ENCODE assay signal across 33 cellular contexts in genomic region chr1:62513013-62513412, GRCh38.
"Had no signal": no experiment of that assay in that cellular context is flagged by ENCODE, and none has a peak within 500 bp of the region (broad histone marks: within the 10 kb centered on the region; RNA-seq: fewer than 3 reads in every experiment).

No MANE protein-coding gene starts in this region.

- H3K36me3 ChIP-seq: adrenal gland, cardiac muscle cell had no signal

- H3K4me3 ChIP-seq: adrenal gland, ascending aorta, body of pancreas, breast epithelium, cardiac muscle cell had no signal

- H3K4me1 ChIP-seq: adrenal gland, ascending aorta, body of pancreas, breast epithelium had no signal

- DNase-seq: activated effector memory CD4-positive, alpha-beta T cell treated with anti-CD3 and anti-CD28 coated beads, Interleukin-2, amount 50 U/mL, for 16 hours; activated effector memory CD4-positive, alpha-beta T cell treated with Interleukin-2 at 50 U/mL for 16 hours; activated gamma-delta T cell; activated gamma-delta T cell treated with Interleukin-2 at 50 U/mL for 16 hours; activated naive CD4-positive, alpha-beta T cell; activated naive CD4-positive, alpha-beta T cell treated with anti-CD3 and anti-CD28 coated beads for 36 hours; activated naive CD4-positive, alpha-beta T cell treated with anti-CD3 and anti-CD28 coated beads, Interleukin-2, amount 10 ng/mL, durations not matched to agents 7 days and 5 days; activated naive CD4-positive, alpha-beta T cell treated with anti-CD3 and anti-CD28 coated beads, Interleukin-2, amount 50 U/mL, for 16 hours; activated naive CD4-positive, alpha-beta T cell treated with Interleukin-2 at 50 U/mL for 16 hours; activated naive CD8-positive, alpha-beta T cell treated with anti-CD3 and anti-CD28 coated beads for 36 hours; activated naive CD8-positive, alpha-beta T cell treated with anti-CD3 and anti-CD28 coated beads, Interleukin-2, amount 10 ng/mL, durations not matched to agents 7 days and 5 days; activated naive CD8-positive, alpha-beta T cell treated with anti-CD3 and anti-CD28 coated beads, Interleukin-2, amount 50 U/mL, for 24 hours; activated T-cell treated with anti-CD3 and anti-CD28 coated beads, Interleukin-2, amount 50 U/mL, for 1 hour; activated T-cell treated with anti-CD3 and anti-CD28 coated beads, Interleukin-2, amount 50 U/mL, for 24 hours; activated T-cell treated with anti-CD3 and anti-CD28 coated beads, Interleukin-2, amount 50 U/mL, for 4 hours; activated T-cell treated with anti-CD3 and anti-CD28 coated beads, Interleukin-2, amount 50 U/mL, for 48 hours; activated T-cell treated with anti-CD3 and anti-CD28 coated beads, Interleukin-2, amount 50 U/mL, for 72 hours; adrenal gland; amniotic stem cell; amygdala; anterior cingulate cortex; aorta; body of pancreas; caudate nucleus; central memory CD4-positive, alpha-beta T cell; cerebellar nuclear complex had no signal

- FAIRE-seq: astrocyte, bronchial epithelial cell had no signal

- H3K9me3 ChIP-seq: adrenal gland, ascending aorta, body of pancreas, breast epithelium had no signal

- H3K27ac ChIP-seq: adrenal gland, ascending aorta, body of pancreas, breast epithelium, cardiac muscle cell had no signal

- H3K27me3 ChIP-seq: adrenal gland, ascending aorta, body of pancreas, breast epithelium, cardiac muscle cell had no signal

- ATAC-seq: activated naive CD4-positive, alpha-beta T cell treated with anti-CD3 and anti-CD28 coated beads, Interleukin-2, amount 50 U/mL, for 72 hours; activated naive CD8-positive, alpha-beta T cell treated with anti-CD3 and anti-CD28 coated beads, Interleukin-2, amount 50 U/mL, for 24 hours; activated T-cell treated with anti-CD3 and anti-CD28 coated beads, Interleukin-2, amount 50 U/mL, for 4 hours; activated T-cell treated with anti-CD3 and anti-CD28 coated beads, Interleukin-2, amount 50 U/mL, for 72 hours; activated T-helper 17 cell treated with anti-CD3 and anti-CD28 coated beads, Interleukin-2, amount 50 U/mL, for 72 hours; body of pancreas had no signal
